ENCODE assay signal across 20 cellular contexts in genomic region chr10:47396311-47396717, GRCh38. TPM values are rescaled to one million over a fixed set of nuclear protein-coding genes. Genes with fewer than 3 reads are reported as not detected.
DNase-seq lines count a peak whose midpoint lies in the region; ATAC-seq, FAIRE-seq and TF ChIP-seq lines count a peak whose summit lies in the region.
"Had no signal": no experiment of that assay in that cellular context is flagged by ENCODE, and none has a peak within 500 bp of the region (broad histone marks: within the 10 kb centered on the region; RNA-seq: fewer than 3 reads in every experiment).

No MANE protein-coding gene starts in this region.

- H2BK12ac ChIP-seq in mesenchymal stem cell (ENCODE audit: low read length in 2 of 2), result no peak overlapping the region

- no peak for ATAC-seq in left cardiac atrium

- DNase-seq in ELF-1 (ENCODE audit: low read depth, low spot score) (peak; percentile 47), HPDE6-E6E7 (ENCODE audit: extremely low spot score) (peak; percentile 49), bronchial epithelial cell (ENCODE audit: low read depth) (peak; percentile 97), mesenchymal stem cell (no peak), 8988T (no peak), DMS 273 treated with DMSO at 0.1 percent for 48 hours (lab: John Stamatoyannopoulos, UW) (no peak), GM12891 (ENCODE audit: insufficient read length, low spot score) (no peak), left cardiac atrium (no peak)
- DNase-seq: activated CD4-positive, alpha-beta T cell treated with anti-CD3 and anti-CD28 coated beads, Interleukin-2, amount 50 U/mL, for 4 hours; BE2C; central memory CD4-positive, alpha-beta T cell; left ventricle myocardium inferior; naive B cell; NCI-H1417 treated with DMSO at 0.1 percent for 48 hours; NCI-H774; Peyer's patch; posterior cingulate gyrus; small intestine; SW 1271 had no signal

- H2BK15ac ChIP-seq in mesenchymal stem cell (ENCODE audit: low read depth, poor library complexity, severe bottlenecking), result no peak overlapping the region

- no peak overlapping the region for H2BK120ac ChIP-seq in mesenchymal stem cell (ENCODE audit: low read depth, low read length)

- no peak for TF ChIP-seq CTCF in bronchial epithelial cell (IDR thresholded peaks at IDR 0.05; ENCODE audit: insufficient read depth, low read length, severe bottlenecking)

- H3K4ac ChIP-seq in mesenchymal stem cell (ENCODE audit: low read depth in 1 of 2, low read length in 2 of 2), result peak overlapping the region in 1 of 2 experiments; percentile 32

- H3K36me3 ChIP-seq in bronchial epithelial cell (ENCODE audit: control insufficient read depth, insufficient read depth, low read length) (no peaks in the 10 kb centered on the region), mesenchymal stem cell (ENCODE audit: control insufficient read depth in 1 of 2, insufficient read depth in 2 of 2, low read depth in 1 of 2, low read length in 2 of 2) (no peaks in the 10 kb centered on the region)
- H3K36me3 ChIP-seq: BE2C, left ventricle myocardium inferior, Peyer's patch, tibial nerve had no signal

- H2AFZ ChIP-seq in mesenchymal stem cell (ENCODE audit: low read depth, low read length), result peak overlapping the region; percentile 27

- peak overlapping the region; percentile 35 for H3K27ac ChIP-seq in mesenchymal stem cell (ENCODE audit: low read length, poor library complexity, severe bottlenecking)
- H3K27ac ChIP-seq: left ventricle myocardium inferior, Peyer's patch, tibial nerve had no signal

- no peak overlapping the region for H3K23ac ChIP-seq in mesenchymal stem cell (ENCODE audit: low read length in 2 of 2)

- H3K27me3 ChIP-seq in bronchial epithelial cell (ENCODE audit: control insufficient read depth, insufficient read depth, low read length), result no peaks in the 10 kb centered on the region
- H3K27me3 ChIP-seq in mesenchymal stem cell (ENCODE audit: control insufficient read depth in 1 of 2, insufficient read depth in 1 of 2, low read length in 2 of 2), result no peaks in the 10 kb centered on the region
- H3K27me3 ChIP-seq: Peyer's patch, tibial nerve had no signal

- H3K18ac ChIP-seq in mesenchymal stem cell (ENCODE audit: low read depth in 1 of 2, low read length in 2 of 2), result peak overlapping the region; percentile 5 to 77

- H3K79me1 ChIP-seq in mesenchymal stem cell (replicated peaks; ENCODE audit: low read length, poor library complexity, severe bottlenecking), result no peaks in the 10 kb centered on the region

- H3K9ac ChIP-seq in mesenchymal stem cell (ENCODE audit: low read length), result no peak overlapping the region

- peak overlapping the region; percentile 12 for H4K91ac ChIP-seq in mesenchymal stem cell (ENCODE audit: low read length)

- no peak for FAIRE-seq in bronchial epithelial cell (lab: Jason Lieb, UNC)
- no peak for FAIRE-seq in GM12891 (lab: Jason Lieb, UNC)
- FAIRE-seq: small intestine had no signal

- H2BK5ac ChIP-seq in mesenchymal stem cell (ENCODE audit: low read depth, low read length, poor library complexity, severe bottlenecking), result peak overlapping the region; percentile 44

- H3K14ac ChIP-seq in mesenchymal stem cell (ENCODE audit: low read length in 2 of 2), result no peak overlapping the region

- peak overlapping the region; percentile 78 for H2AK5ac ChIP-seq in mesenchymal stem cell (ENCODE audit: low read length, severe bottlenecking)

- intact Hi-C loops in left cardiac atrium (cut with DNase I), result no loop called here

- no peak overlapping the region for H3K4me3 ChIP-seq in bronchial epithelial cell (ENCODE audit: low read depth, low read length)
- no peak overlapping the region for H3K4me3 ChIP-seq in mesenchymal stem cell (ENCODE audit: insufficient read depth in 1 of 2, low read depth in 1 of 2, low read length in 2 of 2)
- H3K4me3 ChIP-seq: left ventricle myocardium inferior, Peyer's patch, tibial nerve had no signal

- TF ChIP-seq POLR2A in GM12891 (IDR thresholded peaks at IDR 0.05; ENCODE audit: low read depth, low read length), result no peak

- peak overlapping the region; percentile 13 for H4K8ac ChIP-seq in mesenchymal stem cell (ENCODE audit: low read length)

- H3K4me1 ChIP-seq in mesenchymal stem cell (ENCODE audit: control insufficient read depth, insufficient read depth, low read depth, low read length), result peaks cover 7% of the 10 kb centered on the region
- H3K4me1 ChIP-seq: BE2C, left ventricle myocardium inferior, Peyer's patch, tibial nerve had no signal

- no peak overlapping the region for H3K4me2 ChIP-seq in mesenchymal stem cell (ENCODE audit: low read length, poor library complexity, severe bottlenecking)

- peaks cover 6% of the 10 kb centered on the region for H3K9me3 ChIP-seq in mesenchymal stem cell (ENCODE audit: control insufficient read depth, low read length)
- H3K9me3 ChIP-seq: BE2C, Peyer's patch, tibial nerve had no signal

TF ChIP-seq in GM12891, 5 proteins besides CTCF, POLR2A, EP300 and RAD21:
- no peak for TF ChIP-seq TAF1 (IDR thresholded peaks at IDR 0.05; ENCODE audit: low read depth, low read length)
- no peak for TF ChIP-seq SPI1 (IDR thresholded peaks at IDR 0.05; ENCODE audit: low read depth, low read length)
- TF ChIP-seq POU2F2 (IDR thresholded peaks at IDR 0.05; ENCODE audit: low read depth, low read length), result no peak
- no peak for TF ChIP-seq PAX5 (IDR thresholded peaks at IDR 0.05; ENCODE audit: insufficient read depth, low read length, severe bottlenecking)
- TF ChIP-seq POLR2AphosphoS5 (IDR thresholded peaks at IDR 0.05; ENCODE audit: low read depth, low read length), result no peak

RNA-seq across cellular contexts. Expression of gene ZNF488, which starts 12.2 kb away (rescaled TPM):
- total RNA-seq in bronchial epithelial cell (under 0.01 and 0.13 TPM in 2 replicates), left cardiac atrium (not detected)
- polyA plus RNA-seq in mesenchymal stem cell (2013, experiment 1 of 2), result 0.17 TPM
- polyA plus RNA-seq in mesenchymal stem cell (2013, experiment 2 of 2), result 0.16 TPM
- not detected for polyA plus RNA-seq in GM12891 (2012; ENCODE audit: low read depth, missing spikeins)

RNA-seq across cellular contexts. Expression of gene RBP3, which starts 48.2 kb away (rescaled TPM):
- total RNA-seq in bronchial epithelial cell (not detected in 2 replicates), left cardiac atrium (not detected)
- polyA plus RNA-seq in mesenchymal stem cell (2013, experiment 1 of 2), result 0.01 TPM
- 0.01 TPM for polyA plus RNA-seq in mesenchymal stem cell (2013, experiment 2 of 2)
- not detected for polyA plus RNA-seq in GM12891 (2012; ENCODE audit: low read depth, missing spikeins)
- total RNA-seq: left ventricle myocardium inferior, Peyer's patch, tibial nerve had no signal

Comparison
In these comparisons a context has a peak if more than half of its experiments do, and no peak if none do; other contexts are left out.
1. DNase-seq: peak in ELF-1 (single experiment), HPDE6-E6E7 (single experiment) and bronchial epithelial cell (single experiment); none in mesenchymal stem cell (single experiment), 8988T (single experiment), DMS 273 treated with DMSO at 0.1 percent for 48 hours (single experiment), GM12891 (single experiment) and left cardiac atrium (single experiment).